Comparison of ENCODE assay signal across 2 cellular contexts in genomic region chr17:69763503-69763902, GRCh38.
TF ChIP-seq lines count a peak whose summit lies in the region.

No MANE protein-coding gene starts in this region.

TF ChIP-seq in SK-N-SH, 30 proteins besides CTCF, POLR2A, EP300 and RAD21 (continued from another document):
- peak; percentile 95 for TF ChIP-seq REST (IDR thresholded peaks at IDR 0.05; ENCODE audit: low read depth, low read length)
- no peak for TF ChIP-seq FOSL2 (IDR thresholded peaks at IDR 0.05; ENCODE audit: borderline replicate concordance, low read depth)
- no peak for TF ChIP-seq NRF1 (IDR thresholded peaks at IDR 0.05; ENCODE audit: low read depth, low read length)
- TF ChIP-seq FOXM1 (IDR thresholded peaks at IDR 0.05; ENCODE audit: low read depth), result no peak

TF ChIP-seq in SK-N-SH treated with all-trans-retinoic acid at 6 μM for 48 hours, 23 proteins besides CTCF, POLR2A, EP300 and RAD21 (continued from another document):
- no peak for TF ChIP-seq CSRNP3 (CRISPR knock-in tag; IDR thresholded peaks at IDR 0.05)
- no peak for TF ChIP-seq ESRRG (CRISPR knock-in tag; IDR thresholded peaks at IDR 0.05)
- TF ChIP-seq ZNF565 (CRISPR knock-in tag; conservative IDR thresholded peaks at IDR 0.05; ENCODE audit: low read depth), result no peak
- TF ChIP-seq BACH2 (CRISPR knock-in tag; IDR thresholded peaks at IDR 0.05; ENCODE audit: borderline replicate concordance), result no peak
